In the genomic region with DNA sequence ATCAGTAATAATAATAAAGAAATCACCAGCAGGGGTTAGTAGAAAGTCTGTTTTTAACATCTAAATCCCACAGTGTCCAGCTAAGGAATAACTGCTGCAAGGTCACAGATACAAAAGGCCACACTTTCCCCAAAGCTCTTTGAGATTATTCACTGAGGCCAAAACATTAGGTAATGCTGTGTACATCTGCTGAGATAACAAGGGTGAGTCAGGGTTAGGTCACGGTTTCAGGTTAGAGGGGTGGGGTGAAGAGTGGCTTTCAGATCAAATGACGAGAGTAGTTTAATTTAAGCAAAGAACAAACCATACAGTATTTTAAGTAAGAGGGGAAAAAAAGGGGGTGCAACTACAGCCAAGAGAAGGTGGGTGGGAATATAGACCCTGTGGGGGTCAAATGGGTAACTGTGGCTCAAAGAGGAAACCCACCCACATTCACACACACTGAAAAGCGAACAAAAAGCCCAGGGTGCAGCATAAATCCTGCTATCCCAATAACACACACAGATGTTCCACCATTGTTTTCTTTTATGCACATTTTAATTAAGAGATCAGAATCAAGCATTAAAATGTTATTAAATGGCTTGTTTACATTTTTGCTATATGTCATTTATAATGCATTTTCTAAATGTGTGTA, we compare ENCODE assay signal across 8 cellular contexts.
DNase-seq lines count a peak whose midpoint lies in the region; ATAC-seq and TF ChIP-seq lines count a peak whose summit lies in the region.

No MANE protein-coding gene starts in this region.

- no peak overlapping the region for H4K8ac ChIP-seq in neuronal stem cell (ENCODE audit: low read depth, low read length)

- no peak overlapping the region for H3K14ac ChIP-seq in neuronal stem cell (ENCODE audit: low read length)

- H3K27me3 ChIP-seq in transverse colon (no peaks in the 10 kb centered on the region), neuronal stem cell (ENCODE audit: control insufficient read depth in 3 of 3, insufficient read depth in 3 of 3, low read depth in 1 of 3, low read length in 3 of 3) (no peaks in the 10 kb centered on the region)

- H3K4me2 ChIP-seq in neuronal stem cell (ENCODE audit: insufficient read depth, low read length, poor library complexity, severe bottlenecking) = no peak overlapping the region

- in situ Hi-C loops in transverse colon (cut with MboI; ENCODE audit: low pct_ligation_motif_present in 1 of 4, low pct_unique_long_range_greater_than_20kb in 1 of 4, low sequenced_read_pairs in 3 of 4) = no loop called here

- no peak overlapping the region for H3K27ac Mint-ChIP-seq in stimulated activated effector memory CD8-positive, alpha-beta T cell treated with anti-CD3 and anti-CD28 coated beads, Interleukin-12 subunit alpha, Interleukin-12 subunit beta, amount 100 ng/mL, for 72 hours

- no peaks in the 10 kb centered on the region for H3K9me3 ChIP-seq in transverse colon
- H3K9me3 ChIP-seq in neuronal stem cell (replicated peaks in 1 of 2; ENCODE audit: control insufficient read depth in 2 of 2, insufficient read depth in 1 of 2, low read depth in 1 of 2, low read length in 2 of 2) = no peaks in the 10 kb centered on the region

- no peak for TF ChIP-seq EP300 in transverse colon (IDR thresholded peaks at IDR 0.05; ENCODE audit: low read depth)

- no peak overlapping the region for H2BK12ac ChIP-seq in neuronal stem cell (ENCODE audit: low read length)

- whole genome bisulfite sequencing in transverse colon (ENCODE audit: low coverage in 1 of 2), 2 donors = 70 to 78% methylated on average over 3 of the region's 3 CpGs
- WGBS in neuronal stem cell (ENCODE audit: extremely low coverage in 2 of 2, insufficient read length in 2 of 2, insufficient replicate concordance in 1 of 2), 2 donors = no CpG with 5 or more reads among the region's 3 CpGs

- H3K4me1 ChIP-seq in transverse colon = peaks cover 0 to 16% (median 0%) of the 10 kb centered on the region in 4 donors
- H3K4me1 ChIP-seq in neuronal stem cell (ENCODE audit: control insufficient read depth in 2 of 2, insufficient read depth in 1 of 2, low read depth in 1 of 2, low read length in 2 of 2) = peaks cover 4 to 13% of the 10 kb centered on the region in 2 donors

- H3K36me3 ChIP-seq in transverse colon = no peaks in the 10 kb centered on the region
- no peaks in the 10 kb centered on the region for H3K36me3 ChIP-seq in neuronal stem cell (replicated peaks in 1 of 2; ENCODE audit: control insufficient read depth in 2 of 2, insufficient read depth in 2 of 2, low read length in 2 of 2)

- H2BK5ac ChIP-seq in neuronal stem cell (ENCODE audit: low read length) = no peak overlapping the region

- H3K9me3 Mint-ChIP-seq in stimulated activated effector memory CD8-positive, alpha-beta T cell treated with anti-CD3 and anti-CD28 coated beads, Interleukin-12 subunit alpha, Interleukin-12 subunit beta, amount 100 ng/mL, for 72 hours = no peaks in the 10 kb centered on the region

- intact Hi-C loops in transverse colon (cut with DNase I; ENCODE audit: low total_unique reads) = no loop called here

- no peak overlapping the region for H3K18ac ChIP-seq in neuronal stem cell (ENCODE audit: low read length)

- H3K4me3 Mint-ChIP-seq in stimulated activated effector memory CD8-positive, alpha-beta T cell treated with anti-CD3 and anti-CD28 coated beads, Interleukin-12 subunit alpha, Interleukin-12 subunit beta, amount 100 ng/mL, for 72 hours = no peak overlapping the region

- no peak for TF ChIP-seq POLR2A in transverse colon (IDR thresholded peaks at IDR 0.05)

- H2BK120ac ChIP-seq in neuronal stem cell (ENCODE audit: low read depth, low read length) = no peak overlapping the region

- H3K36me3 Mint-ChIP-seq in stimulated activated effector memory CD8-positive, alpha-beta T cell treated with anti-CD3 and anti-CD28 coated beads, Interleukin-12 subunit alpha, Interleukin-12 subunit beta, amount 100 ng/mL, for 72 hours = no peaks in the 10 kb centered on the region

- no peak overlapping the region for H2AK5ac ChIP-seq in neuronal stem cell (ENCODE audit: low read depth, low read length)

- no peak for TF ChIP-seq CTCF in AG09319 (IDR thresholded peaks at IDR 0.05; ENCODE audit: low read depth, low read length)
- no peak for TF ChIP-seq CTCF in fibroblast of pulmonary artery (IDR thresholded peaks at IDR 0.05; ENCODE audit: low read length, missing control alignments)
- TF ChIP-seq CTCF in transverse colon (IDR thresholded peaks at IDR 0.05) = no peak

- peaks cover 6% of the 10 kb centered on the region for H3K4me1 Mint-ChIP-seq in stimulated activated effector memory CD8-positive, alpha-beta T cell treated with anti-CD3 and anti-CD28 coated beads, Interleukin-12 subunit alpha, Interleukin-12 subunit beta, amount 100 ng/mL, for 72 hours

- no peak overlapping the region for H2BK15ac ChIP-seq in neuronal stem cell (ENCODE audit: low read length)

- no peaks in the 10 kb centered on the region for H3K79me1 ChIP-seq in neuronal stem cell (ENCODE audit: low read depth, low read length)

- ATAC-seq in GM19452 (IDR thresholded peaks at IDR 0.05; ENCODE audit: unreplicated experiment) (peak; percentile 63), HG03469 (IDR thresholded peaks at IDR 0.05; ENCODE audit: unreplicated experiment) (no peak)
- peak; percentile 99 for ATAC-seq in stimulated activated effector memory CD8-positive, alpha-beta T cell treated with anti-CD3 and anti-CD28 coated beads, Interleukin-12 subunit alpha, Interleukin-12 subunit beta, amount 100 ng/mL, for 72 hours

- no peak overlapping the region for H2AFZ ChIP-seq in neuronal stem cell (ENCODE audit: low read length)

- no peak overlapping the region for H3K27ac ChIP-seq in transverse colon
- no peak overlapping the region for H3K27ac ChIP-seq in neuronal stem cell (replicated peaks; ENCODE audit: low read length)

- no peak overlapping the region for H3K4me3 ChIP-seq in fibroblast of pulmonary artery (replicated peaks; ENCODE audit: low read depth, low read length)
- no peak overlapping the region for H3K4me3 ChIP-seq in transverse colon
- H3K4me3 ChIP-seq in neuronal stem cell (ENCODE audit: low read length in 2 of 2) = no peak overlapping the region

- H4K91ac ChIP-seq in neuronal stem cell (ENCODE audit: low read depth, low read length, poor library complexity) = no peak overlapping the region

- DNase-seq in AG09319 (ENCODE audit: extremely low read depth, low read depth) = peak; percentile 7
- peak; percentile 63 for DNase-seq in NCI-H2029 treated with DMSO at 0.1 percent for 48 hours (lab: John Stamatoyannopoulos, UW)
- DNase-seq in fibroblast of pulmonary artery (ENCODE audit: low read depth) = peak; percentile 21
- no peak for DNase-seq in stimulated activated effector memory CD8-positive, alpha-beta T cell treated with anti-CD3 and anti-CD28 coated beads, Interleukin-12 subunit alpha, Interleukin-12 subunit beta, amount 100 ng/mL, for 72 hours (ENCODE audit: low spot score in 2 of 2)
- no peak for DNase-seq in transverse colon
- no peak for DNase-seq in neuronal stem cell (ENCODE audit: low spot score)

- no peak overlapping the region for H3K23ac ChIP-seq in neuronal stem cell (ENCODE audit: low read depth, low read length, poor library complexity)

- no peak overlapping the region for H3K9ac ChIP-seq in neuronal stem cell (ENCODE audit: low read depth, low read length, poor library complexity)

- no peak overlapping the region for H3K4ac ChIP-seq in neuronal stem cell (ENCODE audit: low read length)

Comparison
In these comparisons a context has a peak if more than half of its experiments do, and no peak if none do; other contexts are left out.
1. DNase-seq: peak in AG09319 (single experiment), NCI-H2029 treated with DMSO at 0.1 percent for 48 hours (single experiment) and fibroblast of pulmonary artery (single experiment); none in stimulated activated effector memory CD8-positive, alpha-beta T cell treated with anti-CD3 and anti-CD28 coated beads, Interleukin-12 subunit alpha, Interleukin-12 subunit beta, amount 100 ng/mL, for 72 hours (0 of 2), transverse colon (single experiment) and neuronal stem cell (single experiment).